ENCODE assay signal across 14 cellular contexts in the genomic region with DNA sequence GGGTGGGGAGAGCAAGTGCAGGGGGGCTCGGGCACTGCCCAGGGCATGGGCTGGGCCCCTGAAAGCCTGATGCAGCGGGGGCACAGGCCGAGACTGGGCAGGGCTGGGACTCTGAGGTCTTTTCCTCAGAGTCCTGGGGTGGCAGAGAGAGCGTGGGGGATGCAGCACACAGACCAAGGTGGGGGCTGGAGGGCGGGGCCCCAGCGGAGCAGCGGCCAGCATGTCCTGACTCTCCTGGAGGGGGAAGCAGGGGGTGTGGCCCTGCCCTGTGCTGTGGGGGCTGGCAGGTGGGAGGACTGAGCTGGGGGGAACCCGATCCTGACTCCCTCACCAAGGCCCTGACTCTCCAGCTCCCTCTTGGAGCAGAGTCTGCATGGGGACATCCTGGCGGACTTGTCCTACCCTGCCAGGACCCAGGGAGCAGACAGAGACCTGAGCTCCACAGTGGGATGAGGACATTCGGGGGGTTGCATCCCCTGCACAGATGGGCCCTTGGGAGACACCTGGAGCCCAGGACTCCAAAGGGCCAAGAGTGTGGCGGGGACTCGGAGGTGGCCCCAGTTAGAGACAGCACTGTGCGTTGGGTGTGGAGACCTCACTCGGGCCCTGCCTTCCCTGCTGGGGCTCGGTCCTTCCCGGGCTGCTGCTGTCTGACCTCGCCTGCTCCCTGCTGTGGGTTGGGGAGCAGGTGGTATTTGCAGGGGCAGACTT.
DNase-seq lines count a peak whose midpoint lies in the region; ATAC-seq and TF ChIP-seq lines count a peak whose summit lies in the region.
"Had no signal": no experiment of that assay in that cellular context is flagged by ENCODE, and none has a peak within 500 bp of the region (broad histone marks: within the 10 kb centered on the region; RNA-seq: fewer than 3 reads in every experiment).

No MANE protein-coding gene starts in this region.

- H3K4me3 Mint-ChIP-seq in CD4-positive, CD25-positive, alpha-beta regulatory T cell: no peak overlapping the region
- H3K4me3 Mint-ChIP-seq: activated naive CD8-positive, alpha-beta T cell treated with anti-CD3 and anti-CD28 coated beads, Interleukin-2, amount 50 U/mL, for 24 hours; nephron had no signal

- H3K4me3 ChIP-seq in BE2C (ENCODE audit: low read depth, low read length) (no peak overlapping the region), OCI-LY1 (ENCODE audit: low read depth, low read length, poor library complexity, severe bottlenecking) (no peak overlapping the region), left lung (no peak overlapping the region)
- no peak overlapping the region for H3K4me3 ChIP-seq in CD4-positive, CD25-positive, alpha-beta regulatory T cell (ENCODE audit: low read depth, low read length)
- H3K4me3 ChIP-seq: cardiac muscle cell had no signal

- H3K79me2 ChIP-seq in OCI-LY1 (ENCODE audit: insufficient read depth, low read length): no peaks in the 10 kb centered on the region; the same call in 1 of the 2 replicates

- peaks cover 24% of the 10 kb centered on the region for H3K4me1 ChIP-seq in BE2C
- peaks cover 34% of the 10 kb centered on the region for H3K4me1 ChIP-seq in CD4-positive, CD25-positive, alpha-beta regulatory T cell (ENCODE audit: control insufficient read depth, insufficient read depth, low read length, poor library complexity, severe bottlenecking)
- H3K4me1 ChIP-seq in OCI-LY1 (ENCODE audit: insufficient read depth, low read length, severe bottlenecking): peaks cover 59% of the 10 kb centered on the region
- H3K4me1 ChIP-seq in left lung: no peaks in the 10 kb centered on the region

- no peaks in the 10 kb centered on the region for H3K9me3 Mint-ChIP-seq in CD4-positive, CD25-positive, alpha-beta regulatory T cell
- H3K9me3 Mint-ChIP-seq: activated naive CD8-positive, alpha-beta T cell treated with anti-CD3 and anti-CD28 coated beads, Interleukin-2, amount 50 U/mL, for 24 hours had no signal

- H3K36me3 Mint-ChIP-seq in CD4-positive, CD25-positive, alpha-beta regulatory T cell: no peaks in the 10 kb centered on the region

- DNase-seq in BE2C (peak; percentile 35), left lung (peak; percentile 26 to 59), NCI-H510A (lab: John Stamatoyannopoulos, UW) (no peak), SW480 (ENCODE audit: low spot score) (no peak)
- DNase-seq in CD4-positive, CD25-positive, alpha-beta regulatory T cell: no peak
- DNase-seq: activated naive CD8-positive, alpha-beta T cell treated with anti-CD3 and anti-CD28 coated beads, Interleukin-2, amount 50 U/mL, for 24 hours; NCI-H187 treated with DMSO at 0.1 percent for 48 hours; NCI-H82; T-helper 2 cell had no signal

- H3F3A ChIP-seq in OCI-LY1 (ENCODE audit: insufficient read depth, low read length): peaks cover 27% of the 10 kb centered on the region

- peak overlapping the region; percentile 15; the same call in 1 of the 2 replicates for H3K4me2 ChIP-seq in OCI-LY1 (ENCODE audit: low read length)

- H3K27me3 ChIP-seq in BE2C (no peaks in the 10 kb centered on the region), OCI-LY1 (ENCODE audit: insufficient read depth, low read length) (no peaks in the 10 kb centered on the region), left lung (no peaks in the 10 kb centered on the region)
- no peaks in the 10 kb centered on the region for H3K27me3 ChIP-seq in CD4-positive, CD25-positive, alpha-beta regulatory T cell (ENCODE audit: control insufficient read depth, insufficient read depth, low read length)
- H3K27me3 ChIP-seq: cardiac muscle cell had no signal

- no peak overlapping the region for H3K27ac ChIP-seq in CD4-positive, CD25-positive, alpha-beta regulatory T cell (ENCODE audit: insufficient read depth, low read length, poor library complexity, severe bottlenecking)
- H3K27ac ChIP-seq in OCI-LY1 (ENCODE audit: low read depth, low read length, poor library complexity, severe bottlenecking): peak overlapping the region; percentile 100
- no peak overlapping the region for H3K27ac ChIP-seq in left lung
- H3K27ac ChIP-seq: cardiac muscle cell, RWPE1 had no signal

- H3K36me3 ChIP-seq in BE2C (peaks cover 4% of the 10 kb centered on the region; the same call in 1 of the 2 replicates), OCI-LY1 (ENCODE audit: insufficient read depth, low read length) (peaks cover 61% of the 10 kb centered on the region), left lung (no peaks in the 10 kb centered on the region)
- peaks cover 2% of the 10 kb centered on the region for H3K36me3 ChIP-seq in CD4-positive, CD25-positive, alpha-beta regulatory T cell (ENCODE audit: control insufficient read depth, insufficient read depth, low read length)
- H3K36me3 ChIP-seq: cardiac muscle cell had no signal

- intact Hi-C loops in left lung (cut with DNase I): no loop called here

- H3K9me3 ChIP-seq in BE2C (no peaks in the 10 kb centered on the region), OCI-LY1 (ENCODE audit: low read length) (no peaks in the 10 kb centered on the region), left lung (no peaks in the 10 kb centered on the region)
- no peaks in the 10 kb centered on the region for H3K9me3 ChIP-seq in CD4-positive, CD25-positive, alpha-beta regulatory T cell (ENCODE audit: control insufficient read depth in 2 of 2, low read length in 2 of 2)

- ATAC-seq in CD4-positive, CD25-positive, alpha-beta regulatory T cell (ENCODE audit: low read depth in 2 of 2): no peak
- no peak for ATAC-seq in left lung
- no peak for ATAC-seq in GM21737 (IDR thresholded peaks at IDR 0.05; ENCODE audit: unreplicated experiment)
- ATAC-seq: activated naive CD8-positive, alpha-beta T cell treated with anti-CD3 and anti-CD28 coated beads, Interleukin-2, amount 50 U/mL, for 24 hours had no signal

- peaks cover 0 to 33% (median 4%) of the 10 kb centered on the region in 4 donors for H3K4me1 Mint-ChIP-seq in CD4-positive, CD25-positive, alpha-beta regulatory T cell
- H3K4me1 Mint-ChIP-seq: nephron had no signal

- no peaks in the 10 kb centered on the region for H4K20me1 ChIP-seq in OCI-LY1 (ENCODE audit: insufficient read depth, low read length)

- H3K9ac ChIP-seq in OCI-LY1 (ENCODE audit: low read length): peak overlapping the region; percentile 54; the same call in 1 of the 2 replicates

- TF ChIP-seq CTCF in BE2C (IDR thresholded peaks at IDR 0.05; ENCODE audit: low read depth, low read length) (no peak), OCI-LY1 (IDR thresholded peaks at IDR 0.05; ENCODE audit: low read length) (no peak), left lung (IDR thresholded peaks at IDR 0.05) (no peak)

- H3K9me2 ChIP-seq in OCI-LY1 (ENCODE audit: low read depth, low read length): no peaks in the 10 kb centered on the region

- peak overlapping the region in 2 of 3 donors; percentile 36 to 75 for H3K27ac Mint-ChIP-seq in CD4-positive, CD25-positive, alpha-beta regulatory T cell
- H3K27ac Mint-ChIP-seq: activated naive CD8-positive, alpha-beta T cell treated with anti-CD3 and anti-CD28 coated beads, Interleukin-2, amount 50 U/mL, for 24 hours; nephron had no signal

- H3K27me3 Mint-ChIP-seq in CD4-positive, CD25-positive, alpha-beta regulatory T cell: no peaks in the 10 kb centered on the region
- H3K27me3 Mint-ChIP-seq: activated naive CD8-positive, alpha-beta T cell treated with anti-CD3 and anti-CD28 coated beads, Interleukin-2, amount 50 U/mL, for 24 hours had no signal

- H2AFZ ChIP-seq in OCI-LY1 (ENCODE audit: low read length): no peak overlapping the region

Comparison
In these comparisons a context has a peak if more than half of its experiments do, and no peak if none do; other contexts are left out.
1. DNase-seq: peak in BE2C (single experiment) and left lung (2 of 2); none in CD4-positive, CD25-positive, alpha-beta regulatory T cell (0 of 3), NCI-H510A (single experiment) and SW480 (single experiment).